ENCODE assay signal across 24 cellular contexts in the genomic region with DNA sequence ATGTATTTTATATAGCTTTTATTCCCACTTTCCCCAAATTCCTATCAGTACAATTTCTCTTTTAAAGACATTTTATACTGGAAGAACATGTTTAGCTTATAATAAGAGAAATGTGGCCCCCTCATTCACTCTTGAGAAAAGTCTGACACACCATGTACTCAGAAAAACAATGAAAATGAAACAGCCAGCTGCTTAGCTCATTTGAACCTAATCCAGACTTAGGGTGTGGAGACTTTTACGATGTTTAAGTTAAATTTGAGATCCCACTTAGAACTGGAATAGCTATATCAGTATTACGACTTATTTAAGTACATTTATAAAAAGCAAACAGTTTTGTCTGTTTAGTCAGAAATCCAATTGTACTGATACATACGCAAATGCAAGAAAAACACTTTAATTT.
"Had no signal": no experiment of that assay in that cellular context is flagged by ENCODE, and none has a peak within 500 bp of the region (broad histone marks: within the 10 kb centered on the region; RNA-seq: fewer than 3 reads in every experiment).

No MANE protein-coding gene starts in this region.

- H3K36me3 ChIP-seq: ascending aorta, cardiac muscle cell had no signal

- H3K4me3 ChIP-seq: ascending aorta, cardiac muscle cell, PC-9 had no signal

- H3K4me2 ChIP-seq: PC-9 had no signal

- ATAC-seq: activated CD4-positive, alpha-beta T cell treated with anti-CD3 and anti-CD28 coated beads for 36 hours; activated CD8-positive, alpha-beta T cell treated with anti-CD3 and anti-CD28 coated beads, Interleukin-2, amount 10 ng/mL, durations not matched to agents 7 days and 5 days had no signal

- H3K27me3 ChIP-seq: ascending aorta, cardiac muscle cell had no signal

- H3K9me3 ChIP-seq: ascending aorta had no signal

- H3K27ac ChIP-seq: ascending aorta, cardiac muscle cell, PC-9 had no signal

- H3K4me1 ChIP-seq: ascending aorta had no signal

- DNase-seq: activated CD4-positive, alpha-beta T cell treated with anti-CD3 and anti-CD28 coated beads for 36 hours; activated CD4-positive, alpha-beta T cell treated with anti-CD3 and anti-CD28 coated beads, Interleukin-2, amount 10 ng/mL, durations not matched to agents 7 days and 5 days; activated CD4-positive, alpha-beta T cell treated with anti-CD3 and anti-CD28 coated beads, Interleukin-2, amount 50 U/mL, for 48 hours; activated CD8-positive, alpha-beta T cell treated with anti-CD3 and anti-CD28 coated beads, Interleukin-2, amount 10 ng/mL, durations not matched to agents 7 days and 5 days; activated gamma-delta T cell; activated naive CD4-positive, alpha-beta T cell treated with Interleukin-2 at 50 U/mL for 16 hours; activated naive CD8-positive, alpha-beta T cell treated with anti-CD3 and anti-CD28 coated beads, Interleukin-2, amount 10 ng/mL, durations not matched to agents 7 days and 5 days; activated T-cell treated with anti-CD3 and anti-CD28 coated beads, Interleukin-2, amount 50 U/mL, for 24 hours; amygdala; Kasumi-1; KBM-7; MM.1S; MV-4-11; NCI-H1092; NCI-H146; NCI-H187; NCI-H2029 treated with DMSO at 0.1 percent for 48 hours; NCI-H345; NCI-H524 treated with DMSO at 0.1 percent for 48 hours; NCI-H774; PC-9; Right ventricle myocardium superior had no signal

- H2AFZ ChIP-seq: PC-9 had no signal
